8 cellular contexts compared by ENCODE assay signal in the genomic region with DNA sequence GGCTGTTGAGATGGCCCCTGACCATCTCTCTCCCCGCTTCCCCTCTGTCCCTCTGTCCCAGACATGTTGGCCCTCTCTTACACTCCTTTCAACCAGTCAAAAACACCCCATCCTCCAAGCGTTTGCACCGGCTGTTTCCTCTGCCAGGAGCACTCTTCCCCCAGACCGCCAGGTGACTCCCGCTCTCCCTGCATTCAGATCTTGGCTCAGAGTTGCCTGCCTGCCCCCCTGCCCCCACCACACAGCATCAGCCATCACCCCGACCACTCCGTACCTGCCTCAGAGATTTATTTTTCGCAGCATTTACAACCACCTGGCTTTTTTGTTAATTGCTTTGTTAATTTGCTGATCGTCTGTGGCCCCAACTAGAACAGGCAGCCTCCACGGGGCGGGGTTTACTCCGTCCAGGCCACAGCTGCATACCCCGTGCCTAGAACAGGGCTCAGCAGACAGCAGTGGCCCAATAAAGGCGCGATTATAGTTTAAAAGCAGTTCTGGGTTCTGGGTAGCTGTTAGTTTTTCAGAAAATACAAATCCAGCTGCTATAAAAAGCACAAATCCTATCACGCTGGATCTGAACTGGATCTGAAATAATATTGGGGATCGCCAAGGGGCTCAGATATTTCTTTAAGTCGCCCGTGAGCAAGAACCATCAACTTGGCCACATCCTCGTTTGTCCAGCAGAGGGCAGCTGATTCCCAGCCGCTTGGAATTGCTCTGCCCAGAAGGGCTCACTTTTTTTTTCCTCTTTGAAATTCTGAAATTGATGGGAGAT.
DNase-seq lines count a peak whose midpoint lies in the region; ATAC-seq and TF ChIP-seq lines count a peak whose summit lies in the region.

No MANE protein-coding gene starts in this region.

- 20% methylated on average over 21 of the region's 21 CpGs for WGBS in SK-N-SH (ENCODE audit: low lambda C conversion rate)

- TF ChIP-seq EP300 in SK-N-SH (IDR thresholded peaks at IDR 0.05; ENCODE audit: borderline replicate concordance in 1 of 2, low read depth in 1 of 2, low read length in 1 of 2): no peak

- no peaks in the 10 kb centered on the region for H3K9me2 ChIP-seq in SK-N-SH

- H4K20me1 ChIP-seq in SK-N-SH (ENCODE audit: insufficient read depth): no peaks in the 10 kb centered on the region

- H3K9ac ChIP-seq in SK-N-SH: no peak overlapping the region

- POLR2A ChIA-PET in SK-N-SH (lab: Yijun Ruan, JAX): no interaction called here

- DNase-seq in Daoy (ENCODE audit: low read depth) (peak; percentile 69), KG1 (lab: John Stamatoyannopoulos, UW) (peak; percentile 8), SK-N-SH (peak; percentile 72), caudate nucleus (lab: John Stamatoyannopoulos, UW) (peak in 34 of 61 donors; percentile 2 to 62 (median 22)), left kidney (ENCODE audit: low read depth, low spot score) (peak; percentile 88)
- DNase-seq in stimulated activated CD4-positive, alpha-beta T cell treated with anti-CD3 and anti-CD28 coated beads, Interleukin-4, amount 100 ng/mL, for 48 hours (ENCODE audit: low read depth in 2 of 2): peak; percentile 22 to 51

- H3K79me2 ChIP-seq in SK-N-SH (ENCODE audit: insufficient read depth): no peaks in the 10 kb centered on the region

- no peaks in the 10 kb centered on the region for H3K9me3 ChIP-seq in SK-N-SH

- no peaks in the 10 kb centered on the region for H3F3A ChIP-seq in SK-N-SH (replicated peaks; ENCODE audit: insufficient read depth)

- H3K27me3 ChIP-seq in SK-N-SH (ENCODE audit: insufficient read depth): peaks cover 60% of the 10 kb centered on the region

- CTCF ChIA-PET in SK-N-SH (lab: Yijun Ruan, JAX): interaction anchor here (0.6 to 11.8 kb wide), 16 partner anchors 9 to 447 kb away, joined by 3 to 178 read pairs (median 4); no protein-coding TSS in a partner anchor

- peak overlapping the region in 1 of 2 experiments; percentile 9; a peak in 1 of 4 replicates for H3K4me3 ChIP-seq in SK-N-SH (ENCODE audit: low read depth in 2 of 2, low read length in 1 of 2)

- no peaks in the 10 kb centered on the region for H3K4me1 ChIP-seq in SK-N-SH (ENCODE audit: control insufficient read depth in 1 of 2, insufficient read depth in 2 of 2, low read depth in 1 of 2, low read length in 1 of 2)

- H3K36me3 ChIP-seq in SK-N-SH (replicated peaks in 1 of 2; ENCODE audit: control insufficient read depth in 1 of 2, insufficient read depth in 2 of 2, low read length in 1 of 2): no peaks in the 10 kb centered on the region

- H3K27ac ChIP-seq in SK-N-SH (ENCODE audit: low read depth in 2 of 2, low read length in 1 of 2) (no peak overlapping the region), caudate nucleus (ENCODE audit: low read depth, low read length) (no peak overlapping the region)

- H2AFZ ChIP-seq in SK-N-SH (ENCODE audit: low read depth): no peak overlapping the region

- ATAC-seq in HG03045 (IDR thresholded peaks at IDR 0.05; ENCODE audit: unreplicated experiment) (no peak), HG03439 (IDR thresholded peaks at IDR 0.05; ENCODE audit: unreplicated experiment) (no peak)

- H3K4me2 ChIP-seq in SK-N-SH: no peak overlapping the region

- TF ChIP-seq CTCF in SK-N-SH (IDR thresholded peaks at IDR 0.05): peak; percentile 83

- TF ChIP-seq RAD21 in SK-N-SH (IDR thresholded peaks at IDR 0.05; ENCODE audit: low read length): peak; percentile 74

TF ChIP-seq in SK-N-SH, 30 proteins besides CTCF, POLR2A, EP300 and RAD21:
- TF ChIP-seq GATA2 (CRISPR knock-in tag; IDR thresholded peaks at IDR 0.05) (no peak), NRF1 (IDR thresholded peaks at IDR 0.05; ENCODE audit: low read depth, low read length) (no peak), MEF2A (IDR thresholded peaks at IDR 0.05; ENCODE audit: borderline replicate concordance, low read depth) (no peak), SMC3 (IDR thresholded peaks at IDR 0.05; ENCODE audit: low read depth, low read length) (peak; percentile 85)
- TF ChIP-seq, protein P1, sequence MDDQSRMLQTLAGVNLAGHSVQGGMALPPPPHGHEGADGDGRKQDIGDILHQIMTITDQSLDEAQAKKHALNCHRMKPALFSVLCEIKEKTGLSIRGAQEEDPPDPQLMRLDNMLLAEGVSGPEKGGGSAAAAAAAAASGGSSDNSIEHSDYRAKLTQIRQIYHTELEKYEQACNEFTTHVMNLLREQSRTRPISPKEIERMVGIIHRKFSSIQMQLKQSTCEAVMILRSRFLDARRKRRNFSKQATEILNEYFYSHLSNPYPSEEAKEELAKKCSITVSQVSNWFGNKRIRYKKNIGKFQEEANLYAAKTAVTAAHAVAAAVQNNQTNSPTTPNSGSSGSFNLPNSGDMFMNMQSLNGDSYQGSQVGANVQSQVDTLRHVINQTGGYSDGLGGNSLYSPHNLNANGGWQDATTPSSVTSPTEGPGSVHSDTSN (IDR thresholded peaks at IDR 0.05): no peak

Comparison
In these comparisons a context has a peak if more than half of its experiments do, and no peak if none do; other contexts are left out.
1. DNase-seq: peak in every context shown above with its lines; median percentile 88 in left kidney; 72 in SK-N-SH; 69 in Daoy; 36 in stimulated activated CD4-positive, alpha-beta T cell treated with anti-CD3 and anti-CD28 coated beads, Interleukin-4, amount 100 ng/mL, for 48 hours; 22 in caudate nucleus; 8 in KG1.